In the genomic region with DNA sequence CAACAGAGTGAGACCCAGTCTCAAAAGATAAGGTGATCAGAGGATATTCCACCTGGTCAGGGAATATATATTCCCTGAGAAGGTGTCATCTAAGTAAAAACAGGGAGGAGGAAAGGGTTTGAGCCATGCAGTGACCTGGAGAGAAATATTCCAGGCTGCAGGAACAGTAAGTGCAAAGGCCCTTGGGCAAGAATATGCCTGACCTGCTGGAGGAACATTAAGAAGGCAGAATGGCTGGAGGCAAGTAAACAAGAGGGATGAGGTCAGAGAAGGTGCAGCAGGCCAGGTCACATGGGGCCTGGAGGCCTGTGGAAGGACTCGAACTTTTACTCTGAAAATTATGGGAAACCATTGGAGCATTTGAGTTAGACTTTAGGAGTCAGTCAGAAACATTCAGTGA, we compare ENCODE assay signal across 15 cellular contexts. TPM values are rescaled to one million over a fixed set of nuclear protein-coding genes. Genes with fewer than 3 reads are reported as not detected.
DNase-seq lines count a peak whose midpoint lies in the region; ATAC-seq and TF ChIP-seq lines count a peak whose summit lies in the region.
"Had no signal": no experiment of that assay in that cellular context is flagged by ENCODE, and none has a peak within 500 bp of the region (broad histone marks: within the 10 kb centered on the region; RNA-seq: fewer than 3 reads in every experiment).

No MANE protein-coding gene starts in this region.

- H3K4me1 ChIP-seq in mesenchymal stem cell (ENCODE audit: control insufficient read depth, insufficient read depth, low read depth, low read length): peaks cover 5% of the 10 kb centered on the region
- H3K4me1 ChIP-seq: right lobe of liver had no signal

- intact Hi-C loops in activated CD8-positive, alpha-beta T cell treated with anti-CD3 and anti-CD28 coated beads for 36 hours (cut with micrococcal nuclease): no loop called here

- no peak overlapping the region for H3K4ac ChIP-seq in mesenchymal stem cell (ENCODE audit: low read depth in 1 of 2, low read length in 2 of 2)

- H3K9me3 ChIP-seq in mesenchymal stem cell (ENCODE audit: control insufficient read depth, low read length): no peaks in the 10 kb centered on the region
- H3K9me3 ChIP-seq: gastrocnemius medialis, right lobe of liver, upper lobe of left lung had no signal

- TF ChIP-seq CTCF in activated CD8-positive, alpha-beta T cell treated with anti-CD3 and anti-CD28 coated beads for 36 hours (IDR thresholded peaks at IDR 0.05): no peak

- 86% methylated on average over 1 of the region's 1 CpG for WGBS in mesenchymal stem cell

- no peak overlapping the region for H4K8ac ChIP-seq in mesenchymal stem cell (ENCODE audit: low read length)

- H2BK120ac ChIP-seq in mesenchymal stem cell (ENCODE audit: low read depth, low read length): no peak overlapping the region

- POLR2A ChIA-PET in activated CD8-positive, alpha-beta T cell treated with anti-CD3 and anti-CD28 coated beads for 36 hours (lab: Charles Lee): interaction anchor here (2.2 kb wide), 2 partner anchors 24 to 27 kb away, joined by 7 to 11 read pairs; no protein-coding TSS in a partner anchor

- peaks cover 62% of the 10 kb centered on the region for H3K36me3 Mint-ChIP-seq in stimulated activated naive CD8-positive, alpha-beta T cell treated with anti-CD3 and anti-CD28 coated beads, Interleukin-15, Interleukin-2, amounts not matched to agents 100 ng/mL and 50 ng/mL, for 24 hours (ENCODE audit: low read depth)
- peaks cover 59% of the 10 kb centered on the region for H3K36me3 Mint-ChIP-seq in activated CD8-positive, alpha-beta T cell treated with anti-CD3 and anti-CD28 coated beads for 36 hours (ENCODE audit: low read depth)

- H3K4me1 Mint-ChIP-seq in stimulated activated naive CD8-positive, alpha-beta T cell treated with anti-CD3 and anti-CD28 coated beads, Interleukin-15, Interleukin-2, amounts not matched to agents 100 ng/mL and 50 ng/mL, for 24 hours (ENCODE audit: low read depth): peaks cover 81% of the 10 kb centered on the region
- H3K4me1 Mint-ChIP-seq in activated CD8-positive, alpha-beta T cell treated with anti-CD3 and anti-CD28 coated beads for 36 hours (ENCODE audit: low read depth): peaks cover 76% of the 10 kb centered on the region

- no peak for ATAC-seq in stimulated activated naive CD8-positive, alpha-beta T cell treated with anti-CD3 and anti-CD28 coated beads, Interleukin-15, Interleukin-2, amounts not matched to agents 100 U/mL and 50 U/mL, for 24 hours
- ATAC-seq in activated CD8-positive, alpha-beta T cell treated with anti-CD3 and anti-CD28 coated beads for 36 hours: no peak
- no peak for ATAC-seq in HG02973 (IDR thresholded peaks at IDR 0.05; ENCODE audit: unreplicated experiment)
- no peak for ATAC-seq in HG02885 (IDR thresholded peaks at IDR 0.05; ENCODE audit: poor library complexity, unreplicated experiment)
- no peak for ATAC-seq in GM21390 (IDR thresholded peaks at IDR 0.05; ENCODE audit: unreplicated experiment)
- ATAC-seq in GM19397 (IDR thresholded peaks at IDR 0.05; ENCODE audit: unreplicated experiment): no peak
- ATAC-seq: gastrocnemius medialis, right lobe of liver had no signal

- no peaks in the 10 kb centered on the region for H3K27me3 Mint-ChIP-seq in stimulated activated naive CD8-positive, alpha-beta T cell treated with anti-CD3 and anti-CD28 coated beads, Interleukin-15, Interleukin-2, amounts not matched to agents 100 ng/mL and 50 ng/mL, for 24 hours
- H3K27me3 Mint-ChIP-seq in activated CD8-positive, alpha-beta T cell treated with anti-CD3 and anti-CD28 coated beads for 36 hours: no peaks in the 10 kb centered on the region

- peak overlapping the region; percentile 97 for H3K27ac Mint-ChIP-seq in stimulated activated naive CD8-positive, alpha-beta T cell treated with anti-CD3 and anti-CD28 coated beads, Interleukin-15, Interleukin-2, amounts not matched to agents 100 ng/mL and 50 ng/mL, for 24 hours
- H3K27ac Mint-ChIP-seq in activated CD8-positive, alpha-beta T cell treated with anti-CD3 and anti-CD28 coated beads for 36 hours: peak overlapping the region; percentile 93

- H2AFZ ChIP-seq in mesenchymal stem cell (ENCODE audit: low read depth, low read length): no peak overlapping the region

- no peak overlapping the region for H2BK12ac ChIP-seq in mesenchymal stem cell (ENCODE audit: low read length in 2 of 2)

- H3K18ac ChIP-seq in mesenchymal stem cell (ENCODE audit: low read depth in 1 of 2, low read length in 2 of 2): peak overlapping the region in 1 of 2 experiments; percentile 23

- H3K4me2 ChIP-seq in mesenchymal stem cell (ENCODE audit: low read length, poor library complexity, severe bottlenecking): no peak overlapping the region

- no peak overlapping the region for H3K4me3 ChIP-seq in mesenchymal stem cell (ENCODE audit: insufficient read depth in 1 of 2, low read depth in 1 of 2, low read length in 2 of 2)
- H3K4me3 ChIP-seq: gastrocnemius medialis, lung, right lobe of liver, upper lobe of left lung had no signal

- no peak overlapping the region for H3K9ac ChIP-seq in mesenchymal stem cell (ENCODE audit: low read length)

- H2BK15ac ChIP-seq in mesenchymal stem cell (ENCODE audit: low read depth, poor library complexity, severe bottlenecking): no peak overlapping the region

- H3K79me1 ChIP-seq in mesenchymal stem cell (replicated peaks; ENCODE audit: low read length, poor library complexity, severe bottlenecking): no peaks in the 10 kb centered on the region

- H3K36me3 ChIP-seq in mesenchymal stem cell (ENCODE audit: control insufficient read depth in 1 of 2, insufficient read depth in 2 of 2, low read depth in 1 of 2, low read length in 2 of 2): no peaks in the 10 kb centered on the region
- H3K36me3 ChIP-seq: gastrocnemius medialis, right lobe of liver, upper lobe of left lung had no signal

- DNase-seq in stimulated activated naive CD8-positive, alpha-beta T cell treated with anti-CD3 and anti-CD28 coated beads, Interleukin-15, Interleukin-2, amounts not matched to agents 100 U/mL and 50 U/mL, for 24 hours: no peak
- no peak for DNase-seq in activated CD8-positive, alpha-beta T cell treated with anti-CD3 and anti-CD28 coated beads for 36 hours
- peak; percentile 32 for DNase-seq in mesenchymal stem cell
- DNase-seq: gastrocnemius medialis; NCI-H1092; stimulated activated CD4-positive, alpha-beta T cell treated with anti-CD3 and anti-CD28 coated beads, Interleukin-2, amount 100 ng/mL, for 48 hours; stimulated activated CD8-positive, alpha-beta memory T cell treated with anti-CD3 and anti-CD28 coated beads, Interleukin-4, amount 100 ng/mL, for 48 hours; upper lobe of left lung had no signal

- CTCF ChIA-PET in activated CD8-positive, alpha-beta T cell treated with anti-CD3 and anti-CD28 coated beads for 36 hours (lab: Charles Lee): interaction anchor here (1.2 to 3.6 kb wide), 7 partner anchors 11 to 146 kb away, joined by 3 to 20 read pairs (median 4); partner anchors contain the start of gene PPARD

- no peak overlapping the region for H3K27ac ChIP-seq in mesenchymal stem cell (ENCODE audit: low read length, poor library complexity, severe bottlenecking)
- H3K27ac ChIP-seq: gastrocnemius medialis, right lobe of liver had no signal

- no peak overlapping the region for H4K91ac ChIP-seq in mesenchymal stem cell (ENCODE audit: low read length)

- H2AK5ac ChIP-seq in mesenchymal stem cell (ENCODE audit: low read length, severe bottlenecking): no peak overlapping the region

- H3K4me3 Mint-ChIP-seq in stimulated activated naive CD8-positive, alpha-beta T cell treated with anti-CD3 and anti-CD28 coated beads, Interleukin-15, Interleukin-2, amounts not matched to agents 100 ng/mL and 50 ng/mL, for 24 hours: peak overlapping the region; percentile 88
- H3K4me3 Mint-ChIP-seq in activated CD8-positive, alpha-beta T cell treated with anti-CD3 and anti-CD28 coated beads for 36 hours: peak overlapping the region; percentile 76

- H2BK5ac ChIP-seq in mesenchymal stem cell (ENCODE audit: low read depth, low read length, poor library complexity, severe bottlenecking): no peak overlapping the region

- no peaks in the 10 kb centered on the region for H3K9me3 Mint-ChIP-seq in stimulated activated naive CD8-positive, alpha-beta T cell treated with anti-CD3 and anti-CD28 coated beads, Interleukin-15, Interleukin-2, amounts not matched to agents 100 ng/mL and 50 ng/mL, for 24 hours
- no peaks in the 10 kb centered on the region for H3K9me3 Mint-ChIP-seq in activated CD8-positive, alpha-beta T cell treated with anti-CD3 and anti-CD28 coated beads for 36 hours

- peaks cover 0 to 13% of the 10 kb centered on the region in 2 experiments for H3K27me3 ChIP-seq in mesenchymal stem cell (ENCODE audit: control insufficient read depth in 1 of 2, insufficient read depth in 1 of 2, low read length in 2 of 2)
- H3K27me3 ChIP-seq: gastrocnemius medialis, right lobe of liver, upper lobe of left lung had no signal

- no peak overlapping the region for H3K14ac ChIP-seq in mesenchymal stem cell (ENCODE audit: low read length in 2 of 2)

- H3K23ac ChIP-seq in mesenchymal stem cell (ENCODE audit: low read length in 2 of 2): no peak overlapping the region

RNA-seq across cellular contexts. Expression of gene DEF6, which starts 6.7 kb away (rescaled TPM):
- total RNA-seq in activated CD8-positive, alpha-beta T cell treated with anti-CD3 and anti-CD28 coated beads for 36 hours: 10 to 100 TPM; 97.1 to 99.1 TPM
- 1.8 TPM for polyA plus RNA-seq in mesenchymal stem cell (2013, experiment 1 of 2)
- polyA plus RNA-seq in mesenchymal stem cell (2013, experiment 2 of 2): 1.2 TPM

RNA-seq across cellular contexts. Expression of gene PPARD, which starts 38.1 kb away (rescaled TPM):
- 10 to 100 TPM; 26.6 to 26.7 TPM for total RNA-seq in activated CD8-positive, alpha-beta T cell treated with anti-CD3 and anti-CD28 coated beads for 36 hours
- 25.3 TPM for polyA plus RNA-seq in mesenchymal stem cell (2013, experiment 1 of 2)
- 24.6 TPM for polyA plus RNA-seq in mesenchymal stem cell (2013, experiment 2 of 2)

RNA-seq across cellular contexts. Expression of gene ZNF76, which starts 44.8 kb away (rescaled TPM):
- 10 to 100 TPM; 34.4 to 35.2 TPM for total RNA-seq in activated CD8-positive, alpha-beta T cell treated with anti-CD3 and anti-CD28 coated beads for 36 hours
- polyA plus RNA-seq in mesenchymal stem cell (2013, experiment 1 of 2): 12.0 TPM
- 10.9 TPM for polyA plus RNA-seq in mesenchymal stem cell (2013, experiment 2 of 2)
